In the genomic region with DNA sequence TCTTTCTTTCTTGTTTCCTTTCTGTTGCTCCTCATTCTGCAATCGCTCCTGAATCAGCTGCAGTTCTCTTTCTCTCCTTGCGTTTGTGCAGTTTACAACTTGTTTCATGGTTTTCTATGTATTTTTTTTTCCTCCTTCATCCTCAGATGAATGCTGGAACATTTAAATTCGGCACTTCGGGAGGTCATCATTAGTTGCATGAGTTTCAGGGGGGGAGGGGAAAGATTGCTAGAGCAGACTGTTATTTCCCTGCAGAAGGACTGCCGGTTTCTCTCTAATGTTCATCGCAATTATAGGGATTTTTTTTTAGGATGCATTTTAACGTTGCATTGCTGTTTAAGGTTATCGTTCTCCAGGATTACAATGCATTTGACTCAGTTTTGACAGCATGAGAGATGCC, we compare ENCODE assay signal across 10 cellular contexts. TPM values are rescaled to one million over a fixed set of nuclear protein-coding genes. Genes with fewer than 3 reads are reported as not detected.
DNase-seq lines count a peak whose midpoint lies in the region; ATAC-seq and TF ChIP-seq lines count a peak whose summit lies in the region.
"Had no signal": no experiment of that assay in that cellular context is flagged by ENCODE, and none has a peak within 500 bp of the region (broad histone marks: within the 10 kb centered on the region; RNA-seq: fewer than 3 reads in every experiment).

No MANE protein-coding gene starts in this region.

- TF ChIP-seq POLR2A in gastroesophageal sphincter (IDR thresholded peaks at IDR 0.05) (no peak), prostate gland (IDR thresholded peaks at IDR 0.05) (no peak)

- H3K9me3 Mint-ChIP-seq in CD8-positive, alpha-beta memory T cell: peaks cover 0 to 8% (median 5%) of the 10 kb centered on the region in 5 donors
- no peaks in the 10 kb centered on the region for H3K9me3 Mint-ChIP-seq in activated T-helper 1 cell treated with anti-CD3 and anti-CD28 coated beads, Interleukin-12 subunit alpha, Interleukin-12 subunit beta, Interleukin-2, Interleukin-4 antibody, amounts not matched to agents 30 ng/mL and 10 ng/mL and 1 ng/mL, durations not matched to agents 14 hours and 24 hours and 36 hours

- peaks cover 0 to 6% of the 10 kb centered on the region in 2 donors for H3K27me3 Mint-ChIP-seq in CD8-positive, alpha-beta memory T cell
- H3K27me3 Mint-ChIP-seq in activated T-helper 1 cell treated with anti-CD3 and anti-CD28 coated beads, Interleukin-12 subunit alpha, Interleukin-12 subunit beta, Interleukin-2, Interleukin-4 antibody, amounts not matched to agents 30 ng/mL and 10 ng/mL and 1 ng/mL, durations not matched to agents 14 hours and 24 hours and 36 hours (ENCODE audit: insufficient read depth): peaks cover 18% of the 10 kb centered on the region

- H3K27ac Mint-ChIP-seq in CD8-positive, alpha-beta memory T cell: no peak overlapping the region
- H3K27ac Mint-ChIP-seq in activated T-helper 1 cell treated with anti-CD3 and anti-CD28 coated beads, Interleukin-12 subunit alpha, Interleukin-12 subunit beta, Interleukin-2, Interleukin-4 antibody, amounts not matched to agents 30 ng/mL and 10 ng/mL and 1 ng/mL, durations not matched to agents 14 hours and 24 hours and 36 hours: no peak overlapping the region

- no peaks in the 10 kb centered on the region for H3K4me1 Mint-ChIP-seq in CD8-positive, alpha-beta memory T cell
- peaks cover 4% of the 10 kb centered on the region for H3K4me1 Mint-ChIP-seq in activated T-helper 1 cell treated with anti-CD3 and anti-CD28 coated beads, Interleukin-12 subunit alpha, Interleukin-12 subunit beta, Interleukin-2, Interleukin-4 antibody, amounts not matched to agents 30 ng/mL and 10 ng/mL and 1 ng/mL, durations not matched to agents 14 hours and 24 hours and 36 hours (ENCODE audit: low read depth)

- no peak overlapping the region for H3K27ac ChIP-seq in CD8-positive, alpha-beta memory T cell (ENCODE audit: low read depth, low read length)
- H3K27ac ChIP-seq in gastroesophageal sphincter (peak overlapping the region in 3 of 4 donors; percentile 70 to 77 (median 72)), prostate gland (no peak overlapping the region)

- WGBS in gastroesophageal sphincter (ENCODE audit: low coverage in 1 of 2), 2 donors: 0 to 1% methylated on average over 7 to 8 of the region's 8 CpGs
- WGBS in prostate gland: under 1% methylated on average over 8 of the region's 8 CpGs

- DNase-seq in CD8-positive, alpha-beta memory T cell: no peak
- no peak for DNase-seq in activated T-helper 1 cell treated with anti-CD3 and anti-CD28 coated beads, Interleukin-12 subunit alpha, Interleukin-12 subunit beta, Interleukin-2, Interleukin-4 antibody, amounts not matched to agents 30 ng/mL and 10 ng/mL and 1 ng/mL, durations not matched to agents 14 hours and 24 hours and 36 hours (ENCODE audit: low spot score)
- no peak for DNase-seq in prostate gland (ENCODE audit: low spot score)
- DNase-seq in MV-4-11 (lab: John Stamatoyannopoulos, UW): no peak
- DNase-seq in islet precursor cell: no peak
- no peak for DNase-seq in NCI-H2029 treated with DMSO at 0.1 percent for 48 hours (lab: John Stamatoyannopoulos, UW)
- DNase-seq: NCI-H2081, T-helper 9 cell had no signal

- POLR2A ChIA-PET in CD8-positive, alpha-beta memory T cell (lab: Charles Lee): no interaction called here

- no peak for TF ChIP-seq EP300 in gastroesophageal sphincter (IDR thresholded peaks at IDR 0.05)

- H3K36me3 Mint-ChIP-seq in CD8-positive, alpha-beta memory T cell: no peaks in the 10 kb centered on the region
- no peaks in the 10 kb centered on the region for H3K36me3 Mint-ChIP-seq in activated T-helper 1 cell treated with anti-CD3 and anti-CD28 coated beads, Interleukin-12 subunit alpha, Interleukin-12 subunit beta, Interleukin-2, Interleukin-4 antibody, amounts not matched to agents 30 ng/mL and 10 ng/mL and 1 ng/mL, durations not matched to agents 14 hours and 24 hours and 36 hours (ENCODE audit: low read depth)

- H3K9me3 ChIP-seq in CD8-positive, alpha-beta memory T cell (ENCODE audit: low read length): no peaks in the 10 kb centered on the region
- H3K9me3 ChIP-seq in gastroesophageal sphincter (no peaks in the 10 kb centered on the region), prostate gland (no peaks in the 10 kb centered on the region)

- H3K27me3 ChIP-seq in CD8-positive, alpha-beta memory T cell (ENCODE audit: insufficient read depth, low read length, poor library complexity, severe bottlenecking): no peaks in the 10 kb centered on the region
- H3K27me3 ChIP-seq in gastroesophageal sphincter (peaks cover 19% of the 10 kb centered on the region), prostate gland (replicated peaks; ENCODE audit: insufficient read depth) (no peaks in the 10 kb centered on the region)

- no peaks in the 10 kb centered on the region for H3K4me1 ChIP-seq in CD8-positive, alpha-beta memory T cell (ENCODE audit: insufficient read depth, low read length)
- peaks cover 3 to 28% (median 11%) of the 10 kb centered on the region in 3 donors for H3K4me1 ChIP-seq in gastroesophageal sphincter
- no peaks in the 10 kb centered on the region for H3K4me1 ChIP-seq in prostate gland (replicated peaks)

- CTCF ChIA-PET in CD8-positive, alpha-beta memory T cell (lab: Charles Lee): no interaction called here

- ATAC-seq in gastroesophageal sphincter (no peak), HG02642 (IDR thresholded peaks at IDR 0.05; ENCODE audit: poor library complexity, unreplicated experiment) (no peak)

- H3K36me3 ChIP-seq in CD8-positive, alpha-beta memory T cell (ENCODE audit: insufficient read depth, low read length): no peaks in the 10 kb centered on the region
- no peaks in the 10 kb centered on the region for H3K36me3 ChIP-seq in gastroesophageal sphincter
- H3K36me3 ChIP-seq in prostate gland: no peaks in the 10 kb centered on the region

- no peak for TF ChIP-seq CTCF in gastroesophageal sphincter (IDR thresholded peaks at IDR 0.05)
- no peak for TF ChIP-seq CTCF in prostate gland (IDR thresholded peaks at IDR 0.05)

- peak overlapping the region in 4 of 7 donors; percentile 3 to 58 (median 34) for H3K4me3 Mint-ChIP-seq in CD8-positive, alpha-beta memory T cell
- peak overlapping the region; percentile 3 for H3K4me3 Mint-ChIP-seq in activated T-helper 1 cell treated with anti-CD3 and anti-CD28 coated beads, Interleukin-12 subunit alpha, Interleukin-12 subunit beta, Interleukin-2, Interleukin-4 antibody, amounts not matched to agents 30 ng/mL and 10 ng/mL and 1 ng/mL, durations not matched to agents 14 hours and 24 hours and 36 hours

- intact Hi-C loops in activated T-helper 1 cell treated with anti-CD3 and anti-CD28 coated beads, Interleukin-12 subunit alpha, Interleukin-12 subunit beta, Interleukin-2, Interleukin-4 antibody, amounts not matched to agents 30 ng/mL and 10 ng/mL and 1 ng/mL, durations not matched to agents 14 hours and 24 hours and 36 hours (cut with micrococcal nuclease): no loop called here
- intact Hi-C loops in prostate gland (cut with DNase I): no loop called here

- H3K4me3 ChIP-seq in CD8-positive, alpha-beta memory T cell (ENCODE audit: low read length): no peak overlapping the region
- H3K4me3 ChIP-seq in gastroesophageal sphincter: peak overlapping the region; percentile 44 to 60
- H3K4me3 ChIP-seq in prostate gland: peak overlapping the region; percentile 34 to 43

RNA-seq across cellular contexts. Expression of gene TENM2, which starts 0.7 kb away (rescaled TPM):
- under 1 TPM in 1 of 2 experiments, not detected in 1; 0.02 TPM for total RNA-seq in CD8-positive, alpha-beta memory T cell
- polyA plus RNA-seq in CD8-positive, alpha-beta memory T cell: not detected
- total RNA-seq in activated T-helper 1 cell treated with anti-CD3 and anti-CD28 coated beads, Interleukin-12 subunit alpha, Interleukin-12 subunit beta, Interleukin-2, Interleukin-4 antibody, amounts not matched to agents 30 ng/mL and 10 ng/mL and 1 ng/mL, durations not matched to agents 14 hours and 24 hours and 36 hours: not detected in 2 replicates
- under 1 TPM; 0.16 to 0.67 (median 0.26) TPM for total RNA-seq in gastroesophageal sphincter
- total RNA-seq in prostate gland: 10 to 100 TPM in 1 of 2 donors, 1 to 10 TPM in 1; 8.2 to 18.6 TPM

Comparison
In these comparisons a context has a peak if more than half of its experiments do, and no peak if none do; other contexts are left out.
1. H3K27ac ChIP-seq: peak in gastroesophageal sphincter (3 of 4); none in CD8-positive, alpha-beta memory T cell (single experiment) and prostate gland (0 of 2).